Comparison of ENCODE assay signal across 1 cellular context in the genomic region with DNA sequence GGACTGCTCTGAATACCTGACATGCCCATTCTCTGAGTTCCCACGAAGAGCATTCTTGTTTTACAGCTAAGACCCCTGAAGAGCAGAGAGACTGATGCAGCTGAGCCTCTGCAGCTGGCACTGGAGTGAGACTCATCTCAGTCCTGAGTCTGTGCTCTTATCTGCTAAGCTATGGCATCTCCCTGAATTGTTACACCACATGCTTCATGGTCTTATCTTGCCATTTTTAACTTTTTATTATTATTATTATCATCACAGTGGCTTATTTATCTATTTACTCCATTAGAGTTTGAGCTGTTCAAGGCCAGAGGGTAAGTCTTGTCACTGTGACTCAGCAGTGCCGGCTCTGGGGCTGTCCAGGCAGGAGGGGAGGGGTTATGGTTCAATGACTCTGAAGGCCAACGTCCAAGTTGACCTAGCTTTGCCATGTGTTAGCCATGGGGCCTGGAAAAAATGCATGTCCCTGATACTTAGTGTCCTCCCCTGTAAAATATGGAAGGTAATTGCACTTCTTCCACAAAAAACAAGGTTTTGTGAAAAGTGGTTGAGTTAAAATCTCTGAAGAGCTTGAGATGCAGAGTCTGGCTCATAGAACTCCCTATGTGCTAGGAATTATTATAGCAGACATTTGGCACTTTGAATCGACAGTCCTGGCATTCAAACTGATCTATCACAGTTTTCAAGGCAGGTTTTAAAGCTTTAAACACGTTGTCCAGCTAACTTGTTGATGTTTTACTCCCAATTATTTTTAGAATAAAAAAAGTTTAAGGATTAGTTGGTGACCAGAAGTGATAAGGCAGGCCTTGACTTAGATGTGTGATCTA.
TF ChIP-seq lines count a peak whose summit lies in the region.

No MANE protein-coding gene starts in this region.

TF ChIP-seq in HepG2, 621 proteins besides CTCF, POLR2A, EP300 and RAD21 (continued from another document and continues in another):
- TF ChIP-seq, protein P1, sequence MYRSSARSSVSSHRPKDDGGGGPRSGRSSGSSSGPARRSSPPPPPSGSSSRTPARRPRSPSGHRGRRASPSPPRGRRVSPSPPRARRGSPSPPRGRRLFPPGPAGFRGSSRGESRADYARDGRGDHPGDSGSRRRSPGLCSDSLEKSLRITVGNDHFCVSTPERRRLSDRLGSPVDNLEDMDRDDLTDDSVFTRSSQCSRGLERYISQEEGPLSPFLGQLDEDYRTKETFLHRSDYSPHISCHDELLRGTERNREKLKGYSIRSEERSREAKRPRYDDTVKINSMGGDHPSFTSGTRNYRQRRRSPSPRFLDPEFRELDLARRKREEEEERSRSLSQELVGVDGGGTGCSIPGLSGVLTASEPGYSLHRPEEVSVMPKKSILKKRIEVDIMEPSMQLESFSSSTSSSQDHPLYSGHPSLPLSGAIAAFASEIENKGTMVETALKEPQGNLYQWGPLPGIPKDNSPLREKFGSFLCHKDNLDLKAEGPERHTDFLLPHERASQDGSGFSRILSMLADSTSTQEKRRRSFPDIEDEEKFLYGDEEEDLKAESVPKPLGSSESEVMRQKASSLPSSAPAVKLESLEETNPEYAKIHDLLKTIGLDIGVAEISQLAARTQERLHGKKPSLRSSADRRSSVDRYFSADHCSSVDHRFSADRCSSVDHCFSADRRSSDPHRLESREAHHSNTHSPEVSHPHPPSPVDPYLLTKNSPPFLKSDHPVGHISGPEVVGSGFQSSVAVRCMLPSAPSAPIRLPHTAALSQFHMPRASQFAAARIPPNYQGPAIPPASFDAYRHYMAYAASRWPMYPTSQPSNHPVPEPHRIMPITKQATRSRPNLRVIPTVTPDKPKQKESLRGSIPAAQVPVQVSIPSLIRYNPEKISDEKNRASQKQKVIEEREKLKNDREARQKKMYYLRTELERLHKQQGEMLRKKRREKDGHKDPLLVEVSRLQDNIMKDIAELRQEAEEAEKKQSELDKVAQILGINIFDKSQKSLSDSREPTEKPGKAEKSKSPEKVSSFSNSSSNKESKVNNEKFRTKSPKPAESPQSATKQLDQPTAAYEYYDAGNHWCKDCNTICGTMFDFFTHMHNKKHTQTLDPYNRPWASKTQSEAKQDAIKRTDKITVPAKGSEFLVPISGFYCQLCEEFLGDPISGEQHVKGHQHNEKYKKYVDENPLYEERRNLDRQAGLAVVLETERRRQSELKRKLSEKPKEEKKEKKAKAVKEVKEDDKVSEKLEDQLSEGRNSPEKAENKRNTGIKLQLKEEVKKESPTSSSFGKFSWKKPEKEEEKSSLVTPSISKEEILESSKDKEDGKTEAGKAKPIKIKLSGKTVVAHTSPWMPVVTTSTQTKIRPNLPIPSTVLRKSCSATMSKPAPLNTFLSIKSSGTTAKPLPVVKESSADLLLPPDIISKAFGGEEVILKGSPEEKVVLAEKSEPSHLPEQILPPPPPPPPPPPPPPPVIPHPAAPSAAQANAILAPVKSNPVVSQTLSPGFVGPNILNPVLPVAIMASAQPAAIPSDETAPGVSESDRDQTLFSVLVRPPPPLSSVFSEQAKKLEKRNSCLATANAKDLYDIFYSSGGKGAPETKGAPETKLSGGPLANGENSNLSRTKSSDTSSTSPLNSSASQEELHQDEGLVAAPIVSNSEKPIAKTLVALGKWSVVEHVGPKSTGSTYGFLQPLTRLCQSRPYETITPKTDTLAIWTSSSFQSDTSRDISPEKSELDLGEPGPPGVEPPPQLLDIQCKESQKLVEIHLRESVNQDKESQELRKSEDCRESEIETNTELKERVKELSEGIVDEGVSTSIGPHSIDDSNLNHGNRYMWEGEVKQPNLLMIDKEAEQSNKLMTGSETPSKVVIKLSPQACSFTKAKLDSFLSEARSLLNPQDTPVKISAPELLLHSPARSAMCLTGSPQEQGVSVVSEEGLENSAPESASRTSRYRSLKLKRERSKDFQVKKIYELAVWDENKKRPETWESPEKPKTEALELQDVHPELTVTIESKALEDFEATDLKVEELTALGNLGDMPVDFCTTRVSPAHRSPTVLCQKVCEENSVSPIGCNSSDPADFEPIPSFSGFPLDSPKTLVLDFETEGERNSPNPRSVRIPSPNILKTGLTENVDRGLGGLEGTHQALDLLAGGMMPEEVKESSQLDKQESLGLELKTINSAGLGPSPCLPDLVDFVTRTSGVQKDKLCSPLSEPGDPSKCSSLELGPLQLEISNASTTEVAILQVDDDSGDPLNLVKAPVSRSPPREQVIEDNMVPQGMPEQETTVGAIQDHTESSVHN (CRISPR knock-in tag; IDR thresholded peaks at IDR 0.05): 0 out of 2 replicates have a peak, but pooled peaks have one; percentile 39
- TF ChIP-seq, protein P2, sequence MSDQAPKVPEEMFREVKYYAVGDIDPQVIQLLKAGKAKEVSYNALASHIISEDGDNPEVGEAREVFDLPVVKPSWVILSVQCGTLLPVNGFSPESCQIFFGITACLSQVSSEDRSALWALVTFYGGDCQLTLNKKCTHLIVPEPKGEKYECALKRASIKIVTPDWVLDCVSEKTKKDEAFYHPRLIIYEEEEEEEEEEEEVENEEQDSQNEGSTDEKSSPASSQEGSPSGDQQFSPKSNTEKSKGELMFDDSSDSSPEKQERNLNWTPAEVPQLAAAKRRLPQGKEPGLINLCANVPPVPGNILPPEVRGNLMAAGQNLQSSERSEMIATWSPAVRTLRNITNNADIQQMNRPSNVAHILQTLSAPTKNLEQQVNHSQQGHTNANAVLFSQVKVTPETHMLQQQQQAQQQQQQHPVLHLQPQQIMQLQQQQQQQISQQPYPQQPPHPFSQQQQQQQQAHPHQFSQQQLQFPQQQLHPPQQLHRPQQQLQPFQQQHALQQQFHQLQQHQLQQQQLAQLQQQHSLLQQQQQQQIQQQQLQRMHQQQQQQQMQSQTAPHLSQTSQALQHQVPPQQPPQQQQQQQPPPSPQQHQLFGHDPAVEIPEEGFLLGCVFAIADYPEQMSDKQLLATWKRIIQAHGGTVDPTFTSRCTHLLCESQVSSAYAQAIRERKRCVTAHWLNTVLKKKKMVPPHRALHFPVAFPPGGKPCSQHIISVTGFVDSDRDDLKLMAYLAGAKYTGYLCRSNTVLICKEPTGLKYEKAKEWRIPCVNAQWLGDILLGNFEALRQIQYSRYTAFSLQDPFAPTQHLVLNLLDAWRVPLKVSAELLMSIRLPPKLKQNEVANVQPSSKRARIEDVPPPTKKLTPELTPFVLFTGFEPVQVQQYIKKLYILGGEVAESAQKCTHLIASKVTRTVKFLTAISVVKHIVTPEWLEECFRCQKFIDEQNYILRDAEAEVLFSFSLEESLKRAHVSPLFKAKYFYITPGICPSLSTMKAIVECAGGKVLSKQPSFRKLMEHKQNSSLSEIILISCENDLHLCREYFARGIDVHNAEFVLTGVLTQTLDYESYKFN (CRISPR knock-in tag; conservative IDR thresholded peaks at IDR 0.05): peak; percentile 93
- TF ChIP-seq ZNF383 (CRISPR knock-in tag; IDR thresholded peaks at IDR 0.05; ENCODE audit: borderline replicate concordance) (no peak), ZNF780A (CRISPR knock-in tag; IDR thresholded peaks at IDR 0.05) (no peak), JARID2 (CRISPR knock-in tag; IDR thresholded peaks at IDR 0.05; ENCODE audit: insufficient replicate concordance) (no peak), CEBPG (CRISPR knock-in tag; IDR thresholded peaks at IDR 0.05) (0 out of 2 replicates have a peak, but pooled peaks have one; percentile 17), IRX3 (CRISPR knock-in tag; IDR thresholded peaks at IDR 0.05; ENCODE audit: borderline replicate concordance, low read depth) (no peak), MEIS1 (CRISPR knock-in tag; IDR thresholded peaks at IDR 0.05; ENCODE audit: borderline replicate concordance) (no peak), ZNF776 (CRISPR knock-in tag; IDR thresholded peaks at IDR 0.05) (no peak), DNMT3B (CRISPR knock-in tag; conservative IDR thresholded peaks at IDR 0.05) (peak; percentile 75; the same call in 1 of the 2 replicates), NFIB (CRISPR knock-in tag; IDR thresholded peaks at IDR 0.05; ENCODE audit: borderline replicate concordance) (no peak), SNRNP70 (IDR thresholded peaks at IDR 0.05; ENCODE audit: low read depth, low read length) (no peak), ZBTB3 (CRISPR knock-in tag; IDR thresholded peaks at IDR 0.05; ENCODE audit: borderline replicate concordance, low read depth) (no peak), TBX2 (CRISPR knock-in tag; IDR thresholded peaks at IDR 0.05; ENCODE audit: borderline replicate concordance) (peak; percentile 81), SKI (IDR thresholded peaks at IDR 0.05; ENCODE audit: partially characterized antibody) (no peak), ZNF629 (CRISPR knock-in tag; conservative IDR thresholded peaks at IDR 0.05) (no peak), LCORL (IDR thresholded peaks at IDR 0.05) (no peak), LCORL (CRISPR knock-in tag; IDR thresholded peaks at IDR 0.05) (0 out of 2 replicates have a peak, but pooled peaks have one; percentile 30), NCOR1 (IDR thresholded peaks at IDR 0.05; ENCODE audit: borderline replicate concordance, low read length) (peak; percentile 57; the same call in 1 of the 2 replicates)
- TF ChIP-seq, protein P3, sequence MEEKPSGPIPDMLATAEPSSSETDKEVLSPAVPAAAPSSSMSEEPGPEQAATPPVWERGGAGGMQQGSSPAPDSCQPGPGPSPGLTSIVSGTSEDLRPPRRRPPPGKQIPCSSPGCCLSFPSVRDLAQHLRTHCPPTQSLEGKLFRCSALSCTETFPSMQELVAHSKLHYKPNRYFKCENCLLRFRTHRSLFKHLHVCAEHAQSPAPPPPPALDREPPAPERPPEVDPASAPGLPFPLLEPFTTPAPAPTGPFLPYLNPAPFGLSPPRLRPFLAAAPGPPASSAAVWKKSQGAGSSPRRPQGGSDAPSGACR (CRISPR knock-in tag; IDR thresholded peaks at IDR 0.05): 0 out of 2 replicates have a peak, but pooled peaks have one; percentile 49
- TF ChIP-seq, protein P4, sequence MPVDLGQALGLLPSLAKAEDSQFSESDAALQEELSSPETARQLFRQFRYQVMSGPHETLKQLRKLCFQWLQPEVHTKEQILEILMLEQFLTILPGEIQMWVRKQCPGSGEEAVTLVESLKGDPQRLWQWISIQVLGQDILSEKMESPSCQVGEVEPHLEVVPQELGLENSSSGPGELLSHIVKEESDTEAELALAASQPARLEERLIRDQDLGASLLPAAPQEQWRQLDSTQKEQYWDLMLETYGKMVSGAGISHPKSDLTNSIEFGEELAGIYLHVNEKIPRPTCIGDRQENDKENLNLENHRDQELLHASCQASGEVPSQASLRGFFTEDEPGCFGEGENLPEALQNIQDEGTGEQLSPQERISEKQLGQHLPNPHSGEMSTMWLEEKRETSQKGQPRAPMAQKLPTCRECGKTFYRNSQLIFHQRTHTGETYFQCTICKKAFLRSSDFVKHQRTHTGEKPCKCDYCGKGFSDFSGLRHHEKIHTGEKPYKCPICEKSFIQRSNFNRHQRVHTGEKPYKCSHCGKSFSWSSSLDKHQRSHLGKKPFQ (CRISPR knock-in tag; IDR thresholded peaks at IDR 0.05; ENCODE audit: insufficient replicate concordance): no peak
- TF ChIP-seq, protein P5, sequence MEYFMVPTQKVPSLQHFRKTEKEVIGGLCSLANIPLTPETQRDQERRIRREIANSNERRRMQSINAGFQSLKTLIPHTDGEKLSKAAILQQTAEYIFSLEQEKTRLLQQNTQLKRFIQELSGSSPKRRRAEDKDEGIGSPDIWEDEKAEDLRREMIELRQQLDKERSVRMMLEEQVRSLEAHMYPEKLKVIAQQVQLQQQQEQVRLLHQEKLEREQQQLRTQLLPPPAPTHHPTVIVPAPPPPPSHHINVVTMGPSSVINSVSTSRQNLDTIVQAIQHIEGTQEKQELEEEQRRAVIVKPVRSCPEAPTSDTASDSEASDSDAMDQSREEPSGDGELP (IDR thresholded peaks at IDR 0.05; ENCODE audit: borderline replicate concordance, low read depth): peak; percentile 58; the same call in 1 of the 2 replicates
- TF ChIP-seq, protein P6, sequence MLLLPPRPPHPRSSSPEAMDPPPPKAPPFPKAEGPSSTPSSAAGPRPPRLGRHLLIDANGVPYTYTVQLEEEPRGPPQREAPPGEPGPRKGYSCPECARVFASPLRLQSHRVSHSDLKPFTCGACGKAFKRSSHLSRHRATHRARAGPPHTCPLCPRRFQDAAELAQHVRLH (CRISPR knock-in tag; IDR thresholded peaks at IDR 0.05; ENCODE audit: borderline replicate concordance, low read depth): peak; percentile 88; the same call in 1 of the 2 replicates
- TF ChIP-seq, protein P7, sequence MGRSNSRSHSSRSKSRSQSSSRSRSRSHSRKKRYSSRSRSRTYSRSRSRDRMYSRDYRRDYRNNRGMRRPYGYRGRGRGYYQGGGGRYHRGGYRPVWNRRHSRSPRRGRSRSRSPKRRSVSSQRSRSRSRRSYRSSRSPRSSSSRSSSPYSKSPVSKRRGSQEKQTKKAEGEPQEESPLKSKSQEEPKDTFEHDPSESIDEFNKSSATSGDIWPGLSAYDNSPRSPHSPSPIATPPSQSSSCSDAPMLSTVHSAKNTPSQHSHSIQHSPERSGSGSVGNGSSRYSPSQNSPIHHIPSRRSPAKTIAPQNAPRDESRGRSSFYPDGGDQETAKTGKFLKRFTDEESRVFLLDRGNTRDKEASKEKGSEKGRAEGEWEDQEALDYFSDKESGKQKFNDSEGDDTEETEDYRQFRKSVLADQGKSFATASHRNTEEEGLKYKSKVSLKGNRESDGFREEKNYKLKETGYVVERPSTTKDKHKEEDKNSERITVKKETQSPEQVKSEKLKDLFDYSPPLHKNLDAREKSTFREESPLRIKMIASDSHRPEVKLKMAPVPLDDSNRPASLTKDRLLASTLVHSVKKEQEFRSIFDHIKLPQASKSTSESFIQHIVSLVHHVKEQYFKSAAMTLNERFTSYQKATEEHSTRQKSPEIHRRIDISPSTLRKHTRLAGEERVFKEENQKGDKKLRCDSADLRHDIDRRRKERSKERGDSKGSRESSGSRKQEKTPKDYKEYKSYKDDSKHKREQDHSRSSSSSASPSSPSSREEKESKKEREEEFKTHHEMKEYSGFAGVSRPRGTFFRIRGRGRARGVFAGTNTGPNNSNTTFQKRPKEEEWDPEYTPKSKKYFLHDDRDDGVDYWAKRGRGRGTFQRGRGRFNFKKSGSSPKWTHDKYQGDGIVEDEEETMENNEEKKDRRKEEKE (IDR thresholded peaks at IDR 0.05): no peak
- TF ChIP-seq, protein P8, sequence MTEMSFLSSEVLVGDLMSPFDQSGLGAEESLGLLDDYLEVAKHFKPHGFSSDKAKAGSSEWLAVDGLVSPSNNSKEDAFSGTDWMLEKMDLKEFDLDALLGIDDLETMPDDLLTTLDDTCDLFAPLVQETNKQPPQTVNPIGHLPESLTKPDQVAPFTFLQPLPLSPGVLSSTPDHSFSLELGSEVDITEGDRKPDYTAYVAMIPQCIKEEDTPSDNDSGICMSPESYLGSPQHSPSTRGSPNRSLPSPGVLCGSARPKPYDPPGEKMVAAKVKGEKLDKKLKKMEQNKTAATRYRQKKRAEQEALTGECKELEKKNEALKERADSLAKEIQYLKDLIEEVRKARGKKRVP (CRISPR knock-in tag; IDR thresholded peaks at IDR 0.05): peak in 1 of 2 experiments; percentile 41; a peak in 1 of 4 replicates
- TF ChIP-seq, protein P9, sequence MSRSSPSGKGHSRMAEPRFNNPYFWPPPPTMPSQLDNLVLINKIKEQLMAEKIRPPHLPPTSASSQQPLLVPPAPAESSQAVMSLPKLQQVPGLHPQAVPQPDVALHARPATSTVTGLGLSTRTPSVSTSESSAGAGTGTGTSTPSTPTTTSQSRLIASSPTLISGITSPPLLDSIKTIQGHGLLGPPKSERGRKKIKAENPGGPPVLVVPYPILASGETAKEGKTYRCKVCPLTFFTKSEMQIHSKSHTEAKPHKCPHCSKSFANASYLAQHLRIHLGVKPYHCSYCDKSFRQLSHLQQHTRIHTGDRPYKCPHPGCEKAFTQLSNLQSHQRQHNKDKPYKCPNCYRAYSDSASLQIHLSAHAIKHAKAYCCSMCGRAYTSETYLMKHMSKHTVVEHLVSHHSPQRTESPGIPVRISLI (CRISPR knock-in tag; IDR thresholded peaks at IDR 0.05; ENCODE audit: borderline replicate concordance): peak; percentile 37; the same call in 1 of the 2 replicates
